In the genomic region with DNA sequence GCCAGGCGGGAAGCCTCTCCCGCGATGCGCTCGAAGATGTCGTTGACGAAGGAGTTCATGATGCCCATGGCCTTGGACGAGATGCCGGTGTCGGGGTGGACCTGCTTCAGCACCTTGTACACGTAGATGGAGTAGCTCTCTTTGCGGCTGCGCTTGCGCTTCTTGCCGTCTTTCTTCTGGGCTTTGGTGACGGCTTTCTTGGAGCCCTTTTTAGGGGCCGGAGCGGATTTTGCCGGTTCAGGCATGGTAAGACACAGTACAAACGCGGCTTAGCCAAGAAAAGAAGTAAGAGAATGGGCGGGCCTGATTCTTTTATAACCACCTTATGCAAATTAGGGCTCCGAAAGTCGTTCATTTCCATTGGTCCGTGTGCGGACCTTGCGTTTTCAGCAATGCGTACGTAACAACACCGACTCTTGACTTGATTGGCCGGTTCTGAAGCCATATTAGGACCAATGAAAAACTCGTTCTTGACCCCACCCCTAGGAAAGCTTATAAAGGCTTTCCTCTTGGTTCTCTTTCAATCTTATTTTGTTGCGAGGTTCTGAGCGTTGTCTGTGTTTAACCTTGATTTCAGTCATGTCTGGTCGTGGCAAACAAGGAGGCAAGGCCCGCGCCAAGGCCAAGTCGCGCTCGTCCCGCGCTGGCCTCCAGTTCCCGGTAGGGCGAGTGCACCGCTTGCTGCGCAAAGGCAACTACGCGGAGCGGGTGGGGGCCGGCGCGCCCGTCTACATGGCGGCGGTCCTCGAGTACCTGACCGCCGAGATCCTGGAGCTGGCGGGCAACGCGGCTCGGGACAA, we compare ENCODE assay signal across 1 cellular context.
TF ChIP-seq lines count a peak whose summit lies in the region.

No MANE protein-coding gene starts in this region.

TF ChIP-seq in K562, 482 proteins besides CTCF, POLR2A, EP300 and RAD21 (continues in another document):
- TF ChIP-seq ZNF707 (CRISPR knock-in tag; conservative IDR thresholded peaks at IDR 0.05), result no peak
- TF ChIP-seq, protein P1, sequence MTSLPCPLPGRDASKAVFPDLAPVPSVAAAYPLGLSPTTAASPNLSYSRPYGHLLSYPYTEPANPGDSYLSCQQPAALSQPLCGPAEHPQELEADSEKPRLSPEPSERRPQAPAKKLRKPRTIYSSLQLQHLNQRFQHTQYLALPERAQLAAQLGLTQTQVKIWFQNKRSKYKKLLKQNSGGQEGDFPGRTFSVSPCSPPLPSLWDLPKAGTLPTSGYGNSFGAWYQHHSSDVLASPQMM (CRISPR knock-in tag; IDR thresholded peaks at IDR 0.05), result no peak
- peak; percentile 71 for TF ChIP-seq CREM (IDR thresholded peaks at IDR 0.05; ENCODE audit: low read depth)
- peak; percentile 91 for TF ChIP-seq GTF2A2 (tag; IDR thresholded peaks at IDR 0.05)
- TF ChIP-seq, protein P2, sequence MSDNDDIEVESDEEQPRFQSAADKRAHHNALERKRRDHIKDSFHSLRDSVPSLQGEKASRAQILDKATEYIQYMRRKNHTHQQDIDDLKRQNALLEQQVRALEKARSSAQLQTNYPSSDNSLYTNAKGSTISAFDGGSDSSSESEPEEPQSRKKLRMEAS (CRISPR knock-in tag; IDR thresholded peaks at IDR 0.05), result peak; percentile 68
- TF ChIP-seq RBM39 (optimal IDR thresholded peaks at IDR 0.05; ENCODE audit: low read depth, low read length), result no peak
- TF ChIP-seq LEF1 (IDR thresholded peaks at IDR 0.05), result no peak
- TF ChIP-seq, protein P3, sequence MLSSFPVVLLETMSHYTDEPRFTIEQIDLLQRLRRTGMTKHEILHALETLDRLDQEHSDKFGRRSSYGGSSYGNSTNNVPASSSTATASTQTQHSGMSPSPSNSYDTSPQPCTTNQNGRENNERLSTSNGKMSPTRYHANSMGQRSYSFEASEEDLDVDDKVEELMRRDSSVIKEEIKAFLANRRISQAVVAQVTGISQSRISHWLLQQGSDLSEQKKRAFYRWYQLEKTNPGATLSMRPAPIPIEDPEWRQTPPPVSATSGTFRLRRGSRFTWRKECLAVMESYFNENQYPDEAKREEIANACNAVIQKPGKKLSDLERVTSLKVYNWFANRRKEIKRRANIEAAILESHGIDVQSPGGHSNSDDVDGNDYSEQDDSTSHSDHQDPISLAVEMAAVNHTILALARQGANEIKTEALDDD (IDR thresholded peaks at IDR 0.05), result no peak
- TF ChIP-seq LARP7 (IDR thresholded peaks at IDR 0.05), result 0 out of 2 replicates have a peak, but pooled peaks have one; percentile 11
- no peak for TF ChIP-seq RAD51 (IDR thresholded peaks at IDR 0.05; ENCODE audit: borderline replicate concordance, low read depth)
- TF ChIP-seq ZNF24 (IDR thresholded peaks at IDR 0.05), result peak; percentile 53
- TF ChIP-seq BCL6 (CRISPR knock-in tag; IDR thresholded peaks at IDR 0.05), result no peak
- peak; percentile 34; the same call in 1 of the 2 replicates for TF ChIP-seq BCOR (IDR thresholded peaks at IDR 0.05)
- TF ChIP-seq, protein P4, sequence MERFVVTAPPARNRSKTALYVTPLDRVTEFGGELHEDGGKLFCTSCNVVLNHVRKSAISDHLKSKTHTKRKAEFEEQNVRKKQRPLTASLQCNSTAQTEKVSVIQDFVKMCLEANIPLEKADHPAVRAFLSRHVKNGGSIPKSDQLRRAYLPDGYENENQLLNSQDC (CRISPR knock-in tag; IDR thresholded peaks at IDR 0.05), result peak; percentile 94
- TF ChIP-seq MCM3 (IDR thresholded peaks at IDR 0.05), result no peak
- TF ChIP-seq, protein P5, sequence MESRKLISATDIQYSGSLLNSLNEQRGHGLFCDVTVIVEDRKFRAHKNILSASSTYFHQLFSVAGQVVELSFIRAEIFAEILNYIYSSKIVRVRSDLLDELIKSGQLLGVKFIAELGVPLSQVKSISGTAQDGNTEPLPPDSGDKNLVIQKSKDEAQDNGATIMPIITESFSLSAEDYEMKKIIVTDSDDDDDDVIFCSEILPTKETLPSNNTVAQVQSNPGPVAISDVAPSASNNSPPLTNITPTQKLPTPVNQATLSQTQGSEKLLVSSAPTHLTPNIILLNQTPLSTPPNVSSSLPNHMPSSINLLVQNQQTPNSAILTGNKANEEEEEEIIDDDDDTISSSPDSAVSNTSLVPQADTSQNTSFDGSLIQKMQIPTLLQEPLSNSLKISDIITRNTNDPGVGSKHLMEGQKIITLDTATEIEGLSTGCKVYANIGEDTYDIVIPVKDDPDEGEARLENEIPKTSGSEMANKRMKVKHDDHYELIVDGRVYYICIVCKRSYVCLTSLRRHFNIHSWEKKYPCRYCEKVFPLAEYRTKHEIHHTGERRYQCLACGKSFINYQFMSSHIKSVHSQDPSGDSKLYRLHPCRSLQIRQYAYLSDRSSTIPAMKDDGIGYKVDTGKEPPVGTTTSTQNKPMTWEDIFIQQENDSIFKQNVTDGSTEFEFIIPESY (CRISPR knock-in tag; IDR thresholded peaks at IDR 0.05), result peak; percentile 38; the same call in 1 of the 2 replicates
- TF ChIP-seq, protein P6, sequence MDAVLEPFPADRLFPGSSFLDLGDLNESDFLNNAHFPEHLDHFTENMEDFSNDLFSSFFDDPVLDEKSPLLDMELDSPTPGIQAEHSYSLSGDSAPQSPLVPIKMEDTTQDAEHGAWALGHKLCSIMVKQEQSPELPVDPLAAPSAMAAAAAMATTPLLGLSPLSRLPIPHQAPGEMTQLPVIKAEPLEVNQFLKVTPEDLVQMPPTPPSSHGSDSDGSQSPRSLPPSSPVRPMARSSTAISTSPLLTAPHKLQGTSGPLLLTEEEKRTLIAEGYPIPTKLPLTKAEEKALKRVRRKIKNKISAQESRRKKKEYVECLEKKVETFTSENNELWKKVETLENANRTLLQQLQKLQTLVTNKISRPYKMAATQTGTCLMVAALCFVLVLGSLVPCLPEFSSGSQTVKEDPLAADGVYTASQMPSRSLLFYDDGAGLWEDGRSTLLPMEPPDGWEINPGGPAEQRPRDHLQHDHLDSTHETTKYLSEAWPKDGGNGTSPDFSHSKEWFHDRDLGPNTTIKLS (IDR thresholded peaks at IDR 0.05; ENCODE audit: borderline replicate concordance, low read depth), result peak; percentile 7
- TF ChIP-seq, protein P7, sequence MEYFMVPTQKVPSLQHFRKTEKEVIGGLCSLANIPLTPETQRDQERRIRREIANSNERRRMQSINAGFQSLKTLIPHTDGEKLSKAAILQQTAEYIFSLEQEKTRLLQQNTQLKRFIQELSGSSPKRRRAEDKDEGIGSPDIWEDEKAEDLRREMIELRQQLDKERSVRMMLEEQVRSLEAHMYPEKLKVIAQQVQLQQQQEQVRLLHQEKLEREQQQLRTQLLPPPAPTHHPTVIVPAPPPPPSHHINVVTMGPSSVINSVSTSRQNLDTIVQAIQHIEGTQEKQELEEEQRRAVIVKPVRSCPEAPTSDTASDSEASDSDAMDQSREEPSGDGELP (CRISPR knock-in tag; IDR thresholded peaks at IDR 0.05; ENCODE audit: borderline replicate concordance), result peak; percentile 72; the same call in 1 of the 2 replicates
- peak; percentile 93 for TF ChIP-seq CHD1 (IDR thresholded peaks at IDR 0.05; ENCODE audit: low read length)
- no peak for TF ChIP-seq NCOA4 (IDR thresholded peaks at IDR 0.05; ENCODE audit: partially characterized antibody)
- peak; percentile 80; the same call in 1 of the 2 replicates for TF ChIP-seq ZKSCAN1 (IDR thresholded peaks at IDR 0.05; ENCODE audit: low read depth, low read length)
- 0 out of 2 replicates have a peak, but pooled peaks have one; percentile 44 for TF ChIP-seq ZNF232 (CRISPR knock-in tag; IDR thresholded peaks at IDR 0.05)
- TF ChIP-seq ZNF212 (CRISPR knock-in tag; IDR thresholded peaks at IDR 0.05), result no peak
- no peak for TF ChIP-seq DNMT1 (IDR thresholded peaks at IDR 0.05)
- TF ChIP-seq KLF10 (CRISPR knock-in tag; IDR thresholded peaks at IDR 0.05), result peak; percentile 69; the same call in 1 of the 2 replicates
- 0 out of 2 replicates have a peak, but pooled peaks have one; percentile 30 for TF ChIP-seq THRAP3 (IDR thresholded peaks at IDR 0.05; ENCODE audit: borderline replicate concordance)
- TF ChIP-seq, protein P8, sequence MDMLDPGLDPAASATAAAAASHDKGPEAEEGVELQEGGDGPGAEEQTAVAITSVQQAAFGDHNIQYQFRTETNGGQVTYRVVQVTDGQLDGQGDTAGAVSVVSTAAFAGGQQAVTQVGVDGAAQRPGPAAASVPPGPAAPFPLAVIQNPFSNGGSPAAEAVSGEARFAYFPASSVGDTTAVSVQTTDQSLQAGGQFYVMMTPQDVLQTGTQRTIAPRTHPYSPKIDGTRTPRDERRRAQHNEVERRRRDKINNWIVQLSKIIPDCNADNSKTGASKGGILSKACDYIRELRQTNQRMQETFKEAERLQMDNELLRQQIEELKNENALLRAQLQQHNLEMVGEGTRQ (CRISPR knock-in tag; IDR thresholded peaks at IDR 0.05), result no peak
- TF ChIP-seq NR2C2 (CRISPR knock-in tag; IDR thresholded peaks at IDR 0.05), result peak; percentile 77
- TF ChIP-seq NR2C2 (tag; IDR thresholded peaks at IDR 0.05), result no peak
- TF ChIP-seq, protein P9, sequence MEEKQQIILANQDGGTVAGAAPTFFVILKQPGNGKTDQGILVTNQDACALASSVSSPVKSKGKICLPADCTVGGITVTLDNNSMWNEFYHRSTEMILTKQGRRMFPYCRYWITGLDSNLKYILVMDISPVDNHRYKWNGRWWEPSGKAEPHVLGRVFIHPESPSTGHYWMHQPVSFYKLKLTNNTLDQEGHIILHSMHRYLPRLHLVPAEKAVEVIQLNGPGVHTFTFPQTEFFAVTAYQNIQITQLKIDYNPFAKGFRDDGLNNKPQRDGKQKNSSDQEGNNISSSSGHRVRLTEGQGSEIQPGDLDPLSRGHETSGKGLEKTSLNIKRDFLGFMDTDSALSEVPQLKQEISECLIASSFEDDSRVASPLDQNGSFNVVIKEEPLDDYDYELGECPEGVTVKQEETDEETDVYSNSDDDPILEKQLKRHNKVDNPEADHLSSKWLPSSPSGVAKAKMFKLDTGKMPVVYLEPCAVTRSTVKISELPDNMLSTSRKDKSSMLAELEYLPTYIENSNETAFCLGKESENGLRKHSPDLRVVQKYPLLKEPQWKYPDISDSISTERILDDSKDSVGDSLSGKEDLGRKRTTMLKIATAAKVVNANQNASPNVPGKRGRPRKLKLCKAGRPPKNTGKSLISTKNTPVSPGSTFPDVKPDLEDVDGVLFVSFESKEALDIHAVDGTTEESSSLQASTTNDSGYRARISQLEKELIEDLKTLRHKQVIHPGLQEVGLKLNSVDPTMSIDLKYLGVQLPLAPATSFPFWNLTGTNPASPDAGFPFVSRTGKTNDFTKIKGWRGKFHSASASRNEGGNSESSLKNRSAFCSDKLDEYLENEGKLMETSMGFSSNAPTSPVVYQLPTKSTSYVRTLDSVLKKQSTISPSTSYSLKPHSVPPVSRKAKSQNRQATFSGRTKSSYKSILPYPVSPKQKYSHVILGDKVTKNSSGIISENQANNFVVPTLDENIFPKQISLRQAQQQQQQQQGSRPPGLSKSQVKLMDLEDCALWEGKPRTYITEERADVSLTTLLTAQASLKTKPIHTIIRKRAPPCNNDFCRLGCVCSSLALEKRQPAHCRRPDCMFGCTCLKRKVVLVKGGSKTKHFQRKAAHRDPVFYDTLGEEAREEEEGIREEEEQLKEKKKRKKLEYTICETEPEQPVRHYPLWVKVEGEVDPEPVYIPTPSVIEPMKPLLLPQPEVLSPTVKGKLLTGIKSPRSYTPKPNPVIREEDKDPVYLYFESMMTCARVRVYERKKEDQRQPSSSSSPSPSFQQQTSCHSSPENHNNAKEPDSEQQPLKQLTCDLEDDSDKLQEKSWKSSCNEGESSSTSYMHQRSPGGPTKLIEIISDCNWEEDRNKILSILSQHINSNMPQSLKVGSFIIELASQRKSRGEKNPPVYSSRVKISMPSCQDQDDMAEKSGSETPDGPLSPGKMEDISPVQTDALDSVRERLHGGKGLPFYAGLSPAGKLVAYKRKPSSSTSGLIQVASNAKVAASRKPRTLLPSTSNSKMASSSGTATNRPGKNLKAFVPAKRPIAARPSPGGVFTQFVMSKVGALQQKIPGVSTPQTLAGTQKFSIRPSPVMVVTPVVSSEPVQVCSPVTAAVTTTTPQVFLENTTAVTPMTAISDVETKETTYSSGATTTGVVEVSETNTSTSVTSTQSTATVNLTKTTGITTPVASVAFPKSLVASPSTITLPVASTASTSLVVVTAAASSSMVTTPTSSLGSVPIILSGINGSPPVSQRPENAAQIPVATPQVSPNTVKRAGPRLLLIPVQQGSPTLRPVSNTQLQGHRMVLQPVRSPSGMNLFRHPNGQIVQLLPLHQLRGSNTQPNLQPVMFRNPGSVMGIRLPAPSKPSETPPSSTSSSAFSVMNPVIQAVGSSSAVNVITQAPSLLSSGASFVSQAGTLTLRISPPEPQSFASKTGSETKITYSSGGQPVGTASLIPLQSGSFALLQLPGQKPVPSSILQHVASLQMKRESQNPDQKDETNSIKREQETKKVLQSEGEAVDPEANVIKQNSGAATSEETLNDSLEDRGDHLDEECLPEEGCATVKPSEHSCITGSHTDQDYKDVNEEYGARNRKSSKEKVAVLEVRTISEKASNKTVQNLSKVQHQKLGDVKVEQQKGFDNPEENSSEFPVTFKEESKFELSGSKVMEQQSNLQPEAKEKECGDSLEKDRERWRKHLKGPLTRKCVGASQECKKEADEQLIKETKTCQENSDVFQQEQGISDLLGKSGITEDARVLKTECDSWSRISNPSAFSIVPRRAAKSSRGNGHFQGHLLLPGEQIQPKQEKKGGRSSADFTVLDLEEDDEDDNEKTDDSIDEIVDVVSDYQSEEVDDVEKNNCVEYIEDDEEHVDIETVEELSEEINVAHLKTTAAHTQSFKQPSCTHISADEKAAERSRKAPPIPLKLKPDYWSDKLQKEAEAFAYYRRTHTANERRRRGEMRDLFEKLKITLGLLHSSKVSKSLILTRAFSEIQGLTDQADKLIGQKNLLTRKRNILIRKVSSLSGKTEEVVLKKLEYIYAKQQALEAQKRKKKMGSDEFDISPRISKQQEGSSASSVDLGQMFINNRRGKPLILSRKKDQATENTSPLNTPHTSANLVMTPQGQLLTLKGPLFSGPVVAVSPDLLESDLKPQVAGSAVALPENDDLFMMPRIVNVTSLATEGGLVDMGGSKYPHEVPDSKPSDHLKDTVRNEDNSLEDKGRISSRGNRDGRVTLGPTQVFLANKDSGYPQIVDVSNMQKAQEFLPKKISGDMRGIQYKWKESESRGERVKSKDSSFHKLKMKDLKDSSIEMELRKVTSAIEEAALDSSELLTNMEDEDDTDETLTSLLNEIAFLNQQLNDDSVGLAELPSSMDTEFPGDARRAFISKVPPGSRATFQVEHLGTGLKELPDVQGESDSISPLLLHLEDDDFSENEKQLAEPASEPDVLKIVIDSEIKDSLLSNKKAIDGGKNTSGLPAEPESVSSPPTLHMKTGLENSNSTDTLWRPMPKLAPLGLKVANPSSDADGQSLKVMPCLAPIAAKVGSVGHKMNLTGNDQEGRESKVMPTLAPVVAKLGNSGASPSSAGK (IDR thresholded peaks at IDR 0.05), result peak; percentile 24
- TF ChIP-seq ZNF589 (CRISPR knock-in tag; IDR thresholded peaks at IDR 0.05; ENCODE audit: low read depth), result 0 out of 2 replicates have a peak, but pooled peaks have one; percentile 2
- TF ChIP-seq ZFX (CRISPR knock-in tag; IDR thresholded peaks at IDR 0.05), result peak; percentile 97
- TF ChIP-seq EGR1 (conservative IDR thresholded peaks at IDR 0.05), result no peak
- no peak; the same call in 1 of the 2 replicates for TF ChIP-seq ZSCAN29 (IDR thresholded peaks at IDR 0.05)
- TF ChIP-seq, protein P10, sequence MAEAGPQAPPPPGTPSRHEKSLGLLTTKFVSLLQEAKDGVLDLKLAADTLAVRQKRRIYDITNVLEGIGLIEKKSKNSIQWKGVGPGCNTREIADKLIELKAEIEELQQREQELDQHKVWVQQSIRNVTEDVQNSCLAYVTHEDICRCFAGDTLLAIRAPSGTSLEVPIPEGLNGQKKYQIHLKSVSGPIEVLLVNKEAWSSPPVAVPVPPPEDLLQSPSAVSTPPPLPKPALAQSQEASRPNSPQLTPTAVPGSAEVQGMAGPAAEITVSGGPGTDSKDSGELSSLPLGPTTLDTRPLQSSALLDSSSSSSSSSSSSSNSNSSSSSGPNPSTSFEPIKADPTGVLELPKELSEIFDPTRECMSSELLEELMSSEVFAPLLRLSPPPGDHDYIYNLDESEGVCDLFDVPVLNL (CRISPR knock-in tag; IDR thresholded peaks at IDR 0.05; ENCODE audit: low read depth), result peak; percentile 84; the same call in 1 of the 2 replicates
- no peak for TF ChIP-seq KLF16 (IDR thresholded peaks at IDR 0.05)
- no peak for TF ChIP-seq ZNF696 (CRISPR knock-in tag; conservative IDR thresholded peaks at IDR 0.05)
- no peak for TF ChIP-seq MAFF (IDR thresholded peaks at IDR 0.05; ENCODE audit: low read length)
- TF ChIP-seq ZNF282 (CRISPR knock-in tag; IDR thresholded peaks at IDR 0.05), result 0 out of 2 replicates have a peak, but pooled peaks have one; percentile 64
